27 cellular contexts compared by ENCODE assay signal in the genomic region with DNA sequence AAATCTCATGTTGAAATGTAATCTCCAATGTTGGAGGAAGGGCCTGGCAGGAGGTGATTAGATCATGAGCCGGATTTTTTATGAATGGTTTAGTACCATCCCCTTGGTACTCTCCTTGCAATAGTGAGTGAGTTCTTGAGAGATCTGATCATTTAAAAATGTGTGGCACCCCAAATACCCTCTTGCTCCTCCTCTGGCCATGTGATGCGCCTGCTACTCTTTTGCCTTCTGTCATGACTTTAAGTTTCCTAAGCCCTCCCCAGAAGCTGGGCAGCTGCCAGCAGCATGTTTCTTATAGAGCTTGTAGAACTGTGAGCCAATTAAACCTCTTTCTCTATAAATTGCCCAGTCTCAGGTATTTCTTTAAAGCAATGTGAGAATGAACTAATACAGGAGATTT.
"Had no signal": no experiment of that assay in that cellular context is flagged by ENCODE, and none has a peak within 500 bp of the region (broad histone marks: within the 10 kb centered on the region; RNA-seq: fewer than 3 reads in every experiment).

No MANE protein-coding gene starts in this region.

- DNase-seq: activated B cell treated with CpG ODN at 0.5 μM for 24 hours; activated CD4-positive, alpha-beta T cell treated with anti-CD3 and anti-CD28 coated beads for 36 hours; activated CD4-positive, alpha-beta T cell treated with anti-CD3 and anti-CD28 coated beads, Interleukin-2, amount 50 U/mL, for 4 hours; activated CD8-positive, alpha-beta memory T cell treated with anti-CD3 and anti-CD28 coated beads for 24 hours; activated CD8-positive, alpha-beta memory T cell treated with anti-CD3 and anti-CD28 coated beads, Interleukin-2, amount 50 U/mL, for 4 hours; activated naive CD4-positive, alpha-beta T cell; activated T-cell treated with anti-CD3 and anti-CD28 coated beads, Interleukin-2, amount 50 U/mL, for 24 hours; adrenal gland; foreskin fibroblast; lower lobe of right lung; mesendoderm; mucosa of descending colon; occipital lobe; right lobe of liver; small intestine; stimulated activated CD4-positive, alpha-beta T cell treated with anti-CD3 and anti-CD28 coated beads, Interleukin-2, amount 100 ng/mL, for 24 hours; stomach; uterus had no signal

- H3K4me1 ChIP-seq: adrenal gland, ascending aorta, lower lobe of right lung, right lobe of liver, stomach, suprapubic skin, tibial nerve, uterus had no signal

- H3K36me3 ChIP-seq: adrenal gland, ascending aorta, lower lobe of right lung, right lobe of liver, stomach, suprapubic skin, tibial nerve, uterus had no signal

- H3K36me3 Mint-ChIP-seq: activated naive CD8-positive, alpha-beta T cell; stimulated activated memory B cell treated with anti-CD40 and anti-IgM and Interleukin-4, amounts not matched to agents 10 μg/mL and 1 μg/mL and 100 μg/mL, for 72 hours had no signal

- H3K27me3 Mint-ChIP-seq: activated B cell treated with CpG ODN at 0.5 μM for 24 hours; activated CD4-positive, alpha-beta T cell treated with anti-CD3 and anti-CD28 coated beads for 36 hours; activated naive CD8-positive, alpha-beta T cell; activated T-cell treated with anti-CD3 and anti-CD28 coated beads, Interleukin-2, amount 50 U/mL, for 24 hours; stimulated activated memory B cell treated with anti-CD40 and anti-IgM and Interleukin-4, amounts not matched to agents 10 μg/mL and 1 μg/mL and 100 μg/mL, for 72 hours had no signal

- H3K27ac Mint-ChIP-seq: activated B cell treated with CpG ODN at 0.5 μM for 24 hours; activated CD4-positive, alpha-beta T cell treated with anti-CD3 and anti-CD28 coated beads for 36 hours; activated naive CD8-positive, alpha-beta T cell; activated T-cell treated with anti-CD3 and anti-CD28 coated beads, Interleukin-2, amount 50 U/mL, for 24 hours; activated T-helper 2 cell treated with anti-CD3 and anti-CD28 coated beads, Interferon-gamma antibody, Interleukin-2, Interleukin-4, amounts not matched to agents 10 μg/mL and 5 μg/mL and 100 μg/mL, durations not matched to agents 14 hours and 24 hours and 36 hours; stimulated activated memory B cell treated with anti-CD40 and anti-IgM and Interleukin-4, amounts not matched to agents 10 μg/mL and 1 μg/mL and 100 μg/mL, for 72 hours had no signal

- H3K27me3 ChIP-seq: adrenal gland, ascending aorta, right lobe of liver, stomach, suprapubic skin, tibial nerve, uterus had no signal

- H3K4me3 ChIP-seq: adrenal gland, ascending aorta, coronary artery, lower lobe of right lung, mucosa of descending colon, right lobe of liver, stomach, suprapubic skin, tibial nerve, uterus had no signal

- H3K9me3 ChIP-seq: adrenal gland, ascending aorta, lower lobe of right lung, mucosa of descending colon, right lobe of liver, stomach, suprapubic skin, tibial nerve, uterus had no signal

- H3K4me1 Mint-ChIP-seq: activated B cell treated with CpG ODN at 0.5 μM for 24 hours; activated CD4-positive, alpha-beta T cell treated with anti-CD3 and anti-CD28 coated beads for 36 hours; stimulated activated memory B cell treated with anti-CD40 and anti-IgM and Interleukin-4, amounts not matched to agents 10 μg/mL and 1 μg/mL and 100 μg/mL, for 72 hours had no signal

- H3K9me3 Mint-ChIP-seq: activated B cell treated with CpG ODN at 0.5 μM for 24 hours had no signal

- ATAC-seq: activated CD4-positive, alpha-beta T cell treated with anti-CD3 and anti-CD28 coated beads for 36 hours; left lobe of liver; lower lobe of right lung; mucosa of descending colon; right lobe of liver; stimulated activated memory B cell treated with anti-CD40 and anti-IgM and Interleukin-4, amounts not matched to agents 10 μg/mL and 1 μg/mL and 100 μg/mL, for 72 hours had no signal

- H3K27ac ChIP-seq: adrenal gland, ascending aorta, coronary artery, epithelial cell of prostate, lower lobe of right lung, right lobe of liver, stomach, suprapubic skin, tibial nerve, uterus had no signal

- H3K4me3 Mint-ChIP-seq: activated B cell treated with CpG ODN at 0.5 μM for 24 hours; activated CD4-positive, alpha-beta T cell treated with anti-CD3 and anti-CD28 coated beads for 36 hours; activated naive CD8-positive, alpha-beta T cell; activated T-cell treated with anti-CD3 and anti-CD28 coated beads, Interleukin-2, amount 50 U/mL, for 24 hours; stimulated activated memory B cell treated with anti-CD40 and anti-IgM and Interleukin-4, amounts not matched to agents 10 μg/mL and 1 μg/mL and 100 μg/mL, for 72 hours had no signal
